ENCODE assay signal across 2 cellular contexts in genomic region chr15:44765036-44765435, GRCh38.
TF ChIP-seq lines count a peak whose summit lies in the region.

No MANE protein-coding gene starts in this region.

TF ChIP-seq in HepG2, 621 proteins besides CTCF, POLR2A, EP300 and RAD21 (continues in another document):
- TF ChIP-seq FUBP1 (CRISPR knock-in tag; IDR thresholded peaks at IDR 0.05; ENCODE audit: borderline replicate concordance) (no peak), JDP2 (CRISPR knock-in tag; IDR thresholded peaks at IDR 0.05; ENCODE audit: borderline replicate concordance) (no peak), ZNF318 (CRISPR knock-in tag; IDR thresholded peaks at IDR 0.05) (no peak), KDM2A (CRISPR knock-in tag; IDR thresholded peaks at IDR 0.05; ENCODE audit: borderline replicate concordance, low read depth) (no peak), ZNF138 (CRISPR knock-in tag; IDR thresholded peaks at IDR 0.05; ENCODE audit: low read depth) (no peak), BCL3 (CRISPR knock-in tag; IDR thresholded peaks at IDR 0.05) (no peak), CEBPZ (IDR thresholded peaks at IDR 0.05; ENCODE audit: low read length) (no peak)

TF ChIP-seq in IMR-90, 13 proteins besides CTCF, POLR2A, EP300 and RAD21:
- TF ChIP-seq MXI1 (IDR thresholded peaks at IDR 0.05; ENCODE audit: borderline replicate concordance, low read depth, low read length) (no peak), MAFK (IDR thresholded peaks at IDR 0.05; ENCODE audit: low read depth, low read length) (peak; percentile 60)
TF ChIP-seq in IMR-90: peak in this region for 1.
